Comparison of ENCODE assay signal across 8 cellular contexts in the genomic region with DNA sequence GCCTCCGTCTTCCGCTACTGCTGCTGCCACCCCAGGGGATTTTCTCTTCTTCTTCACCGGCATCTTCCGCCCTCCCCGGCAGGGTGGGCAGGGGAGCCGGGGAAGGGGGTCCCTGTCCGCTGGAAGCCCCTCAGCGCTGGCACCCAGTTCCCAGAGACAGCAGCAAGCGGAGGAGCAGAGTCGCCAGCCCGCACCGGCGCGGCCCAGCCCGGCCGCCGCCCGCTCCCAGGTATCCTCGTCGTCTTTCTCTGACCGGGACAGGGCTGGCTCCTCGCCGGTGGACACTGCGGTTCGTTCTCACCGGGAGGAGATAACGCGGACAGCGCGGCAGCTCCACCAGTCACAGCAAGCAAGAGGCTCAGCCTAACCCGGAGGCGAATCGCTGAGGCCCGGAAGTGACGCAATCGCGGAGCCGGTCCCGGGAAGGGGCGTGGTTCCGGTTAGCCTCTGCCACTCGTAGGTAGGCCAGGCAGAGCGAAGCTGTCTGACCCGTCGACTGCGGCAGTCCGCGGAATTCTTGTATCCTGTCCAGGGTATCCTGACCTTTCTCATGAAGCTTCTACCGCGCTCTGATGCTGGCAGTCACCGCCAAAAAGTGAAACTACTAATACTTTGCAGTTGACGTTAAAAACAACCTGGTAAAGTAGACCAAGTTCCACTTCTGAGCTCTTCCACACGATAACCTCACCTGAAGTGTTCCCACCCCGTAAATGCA. TPM values are rescaled to one million over a fixed set of nuclear protein-coding genes. Genes with fewer than 3 reads are reported as not detected.
A peak's percentile ranks its signal among the peaks of the same experiment; 100 is the strongest.
DNase-seq lines count a peak whose midpoint lies in the region; ATAC-seq and TF ChIP-seq lines count a peak whose summit lies in the region.

Gene DCUN1D5, minus strand, starts transcription at position 351 of the 715 bp plus-strand sequence. Its CDS starts 288 bp downstream, at position 63.

- H3K27me3 ChIP-seq in fibroblast of lung (ENCODE audit: control insufficient read depth, insufficient read depth, low read length), result no peaks in the 10 kb centered on the region
- peaks cover 0 to 3% of the 10 kb centered on the region in 2 donors for H3K27me3 ChIP-seq in naive thymus-derived CD4-positive, alpha-beta T cell (ENCODE audit: control insufficient read depth in 2 of 2, insufficient read depth in 2 of 2, low read length in 2 of 2)

- peak within 1 kb of the TSS; percentile 87 for H3K27ac Mint-ChIP-seq in activated T-helper 17 cell treated with anti-CD3 and anti-CD28 coated beads, Interleukin-2, amount 50 U/mL, for 72 hours
- H3K27ac Mint-ChIP-seq in naive thymus-derived CD4-positive, alpha-beta T cell, result peak within 1 kb of the TSS; percentile 89 to 99 (median 97)
- peak within 1 kb of the TSS; percentile 96 for H3K27ac Mint-ChIP-seq in stimulated activated naive B cell treated with anti-CD40 and anti-IgM and Interleukin-4, amounts not matched to agents 10 μg/mL and 1 μg/mL and 100 μg/mL, for 72 hours

- peak within 1 kb of the TSS; percentile 88 for H3K27ac ChIP-seq in RWPE1
- peak within 1 kb of the TSS; percentile 92 for H3K27ac ChIP-seq in fibroblast of lung (ENCODE audit: insufficient read depth, low read length)
- H3K27ac ChIP-seq in naive thymus-derived CD4-positive, alpha-beta T cell (ENCODE audit: low read depth, low read length), result peak within 1 kb of the TSS; percentile 89

- CTCF ChIA-PET in RWPE1 (lab: Yijun Ruan, JAX), result interaction anchor here (0.5 to 1.1 kb wide), 3 partner anchors 17 to 596 kb away, joined by 3 to 4 read pairs (median 3); no protein-coding TSS in a partner anchor
- CTCF ChIA-PET in naive thymus-derived CD4-positive, alpha-beta T cell (lab: Charles Lee), result interaction anchor here (0.9 to 1.4 kb wide), 2 partner anchors 16 to 18 kb away, joined by 3 to 11 read pairs; partner anchors contain the start of gene DYNC2H1

- no peaks in the 10 kb centered on the region for H3K4me1 ChIP-seq in fibroblast of lung (ENCODE audit: control insufficient read depth, extremely low read depth, insufficient read depth, low read length)
- H3K4me1 ChIP-seq in naive thymus-derived CD4-positive, alpha-beta T cell (ENCODE audit: control insufficient read depth in 2 of 2, insufficient read depth in 2 of 2, low read length in 2 of 2), result peaks cover 15 to 25% of the 10 kb centered on the region in 2 donors

- peak; percentile 100 for ATAC-seq in activated T-helper 17 cell treated with anti-CD3 and anti-CD28 coated beads, Interleukin-2, amount 50 U/mL, for 72 hours (replicated peaks)
- peak; percentile 99 for ATAC-seq in naive thymus-derived CD4-positive, alpha-beta T cell
- peak; percentile 99 to 100 for ATAC-seq in stimulated activated naive B cell treated with anti-CD40 and anti-IgM and Interleukin-4, amounts not matched to agents 10 μg/mL and 1 μg/mL and 100 μg/mL, for 72 hours (replicated peaks)

- intact Hi-C loops in naive thymus-derived CD4-positive, alpha-beta T cell (cut with micrococcal nuclease), result loop anchor here (1.0 to 5.0 kb wide), 5 partner anchors 17 to 1175 kb away; partner anchors contain the start of genes ANGPTL5 (in 2 of the 2), CEP126 (in 2 of the 2) and DYNC2H1 (in 2 of the 2)

- peaks cover 42% of the 10 kb centered on the region for H3K79me2 ChIP-seq in fibroblast of lung (ENCODE audit: control insufficient read depth, insufficient read depth, low read length)

- H3K4me3 Mint-ChIP-seq in activated T-helper 17 cell treated with anti-CD3 and anti-CD28 coated beads, Interleukin-2, amount 50 U/mL, for 72 hours, result peak within 1 kb of the TSS; percentile 90
- H3K4me3 Mint-ChIP-seq in naive thymus-derived CD4-positive, alpha-beta T cell, result peak within 1 kb of the TSS; percentile 79 to 98 (median 92)
- peak within 1 kb of the TSS; percentile 93 to 97 for H3K4me3 Mint-ChIP-seq in stimulated activated naive B cell treated with anti-CD40 and anti-IgM and Interleukin-4, amounts not matched to agents 10 μg/mL and 1 μg/mL and 100 μg/mL, for 72 hours

- POLR2A ChIA-PET in RWPE1 (lab: Yijun Ruan, JAX; ENCODE audit: low non-redundant PET), result interaction anchor here (1.5 kb wide), 1 partner anchor 17 kb away, joined by 11 read pairs; the partner anchor contains the start of gene DYNC2H1
- POLR2A ChIA-PET in naive thymus-derived CD4-positive, alpha-beta T cell (lab: Charles Lee), result interaction anchor here (0.9 to 2.1 kb wide), 3 partner anchors 9 to 17 kb away, joined by 4 to 32 read pairs (median 10); partner anchors contain the start of gene DYNC2H1

- peak within 1 kb of the TSS; percentile 85 for H3K9ac ChIP-seq in fibroblast of lung (ENCODE audit: insufficient read depth, low read length)

- peak within 1 kb of the TSS; percentile 97 for H2AFZ ChIP-seq in fibroblast of lung (ENCODE audit: low read length)

- H3K27me3 Mint-ChIP-seq in activated T-helper 17 cell treated with anti-CD3 and anti-CD28 coated beads, Interleukin-2, amount 50 U/mL, for 72 hours, result peaks cover 23% of the 10 kb centered on the region
- H3K27me3 Mint-ChIP-seq in naive thymus-derived CD4-positive, alpha-beta T cell, result peaks cover 22 to 35% (median 26%) of the 10 kb centered on the region in 5 donors
- H3K27me3 Mint-ChIP-seq in stimulated activated naive B cell treated with anti-CD40 and anti-IgM and Interleukin-4, amounts not matched to agents 10 μg/mL and 1 μg/mL and 100 μg/mL, for 72 hours, result peaks cover 18 to 24% of the 10 kb centered on the region in 2 donors

- peaks cover 39% of the 10 kb centered on the region for H3K36me3 Mint-ChIP-seq in activated T-helper 17 cell treated with anti-CD3 and anti-CD28 coated beads, Interleukin-2, amount 50 U/mL, for 72 hours (ENCODE audit: low read depth)
- peaks cover 0 to 11% (median 5%) of the 10 kb centered on the region in 5 donors for H3K36me3 Mint-ChIP-seq in naive thymus-derived CD4-positive, alpha-beta T cell
- H3K36me3 Mint-ChIP-seq in stimulated activated naive B cell treated with anti-CD40 and anti-IgM and Interleukin-4, amounts not matched to agents 10 μg/mL and 1 μg/mL and 100 μg/mL, for 72 hours, result peaks cover 2 to 4% of the 10 kb centered on the region in 2 donors

- no peaks in the 10 kb centered on the region for H3K4me1 Mint-ChIP-seq in activated T-helper 17 cell treated with anti-CD3 and anti-CD28 coated beads, Interleukin-2, amount 50 U/mL, for 72 hours
- peaks cover 16 to 40% (median 34%) of the 10 kb centered on the region in 7 donors for H3K4me1 Mint-ChIP-seq in naive thymus-derived CD4-positive, alpha-beta T cell
- H3K4me1 Mint-ChIP-seq in stimulated activated naive B cell treated with anti-CD40 and anti-IgM and Interleukin-4, amounts not matched to agents 10 μg/mL and 1 μg/mL and 100 μg/mL, for 72 hours, result peaks cover 3 to 23% of the 10 kb centered on the region in 2 donors

- H3K36me3 ChIP-seq in fibroblast of lung (ENCODE audit: control insufficient read depth, insufficient read depth, low read length), result no peaks in the 10 kb centered on the region
- H3K36me3 ChIP-seq in naive thymus-derived CD4-positive, alpha-beta T cell (ENCODE audit: control insufficient read depth in 2 of 3, insufficient read depth in 3 of 3, low read length in 3 of 3), result peaks cover 0 to 5% (median 4%) of the 10 kb centered on the region in 3 experiments

- H4K20me1 ChIP-seq in fibroblast of lung (ENCODE audit: control insufficient read depth, extremely low read depth, insufficient read depth, low read length), result no peaks in the 10 kb centered on the region

- DNase-seq in Daoy (ENCODE audit: low read depth) (peak; percentile 96), GOT3 (lab: John Stamatoyannopoulos, UW) (peak; percentile 51), LNCaP clone FGC (ENCODE audit: low read depth) (peak; percentile 94), RWPE1 (ENCODE audit: low spot score) (peak; percentile 93), fibroblast of lung (ENCODE audit: low read depth in 2 of 2) (peak; percentile 95 to 96)
- peak; percentile 89 to 94 (median 93) for DNase-seq in naive thymus-derived CD4-positive, alpha-beta T cell
- DNase-seq in stimulated activated naive B cell treated with anti-CD40 and anti-IgM and Interleukin-4, amounts not matched to agents 10 μg/mL and 1 μg/mL and 100 μg/mL, for 72 hours, result peak; percentile 93

- H3K4me3 ChIP-seq in LNCaP clone FGC (ENCODE audit: low read depth, low read length) (peak within 1 kb of the TSS; percentile 93), fibroblast of lung (replicated peaks in 1 of 4; ENCODE audit: control extremely low read depth in 1 of 4, insufficient read depth in 1 of 4, low read depth in 3 of 4, low read length in 4 of 4) (peak within 1 kb of the TSS; percentile 91 to 97 (median 93))
- peak within 1 kb of the TSS; percentile 93 for H3K4me3 ChIP-seq in naive thymus-derived CD4-positive, alpha-beta T cell (ENCODE audit: low read length)

- TF ChIP-seq CTCF in LNCaP clone FGC (IDR thresholded peaks at IDR 0.05; ENCODE audit: control insufficient read depth, extremely low read depth, insufficient read depth) (no peak), RWPE1 (conservative IDR thresholded peaks at IDR 0.05; ENCODE audit: low read depth) (no peak), fibroblast of lung (conservative IDR thresholded peaks at IDR 0.05 in 1 of 2, IDR thresholded peaks at IDR 0.05 in 1 of 2; ENCODE audit: low read depth in 1 of 2, low read length in 2 of 2) (no peak)

- H3K9me3 Mint-ChIP-seq in activated T-helper 17 cell treated with anti-CD3 and anti-CD28 coated beads, Interleukin-2, amount 50 U/mL, for 72 hours, result no peaks in the 10 kb centered on the region
- H3K9me3 Mint-ChIP-seq in naive thymus-derived CD4-positive, alpha-beta T cell, result peaks cover 0 to 10% (median 0%) of the 10 kb centered on the region in 11 donors
- H3K9me3 Mint-ChIP-seq in stimulated activated naive B cell treated with anti-CD40 and anti-IgM and Interleukin-4, amounts not matched to agents 10 μg/mL and 1 μg/mL and 100 μg/mL, for 72 hours, result no peaks in the 10 kb centered on the region

- no peaks in the 10 kb centered on the region for H3K9me3 ChIP-seq in fibroblast of lung (ENCODE audit: control insufficient read depth, insufficient read depth, low read depth, low read length)
- no peaks in the 10 kb centered on the region for H3K9me3 ChIP-seq in naive thymus-derived CD4-positive, alpha-beta T cell (ENCODE audit: control insufficient read depth in 2 of 3, low read length in 3 of 3)

- peak within 1 kb of the TSS; percentile 96 for H3K4me2 ChIP-seq in fibroblast of lung (ENCODE audit: extremely low read depth, insufficient read depth, low read length)

RNA-seq across cellular contexts. Expression of gene DCUN1D5, which starts in this region (rescaled TPM):
- 131 and 184 TPM in 2 replicates for total RNA-seq in Daoy (2014; rRNA removed; shearing (Covaris generic))
- total RNA-seq in activated T-helper 17 cell treated with anti-CD3 and anti-CD28 coated beads, Interleukin-2, amount 50 U/mL, for 72 hours, result 10 to 100 TPM; 39.2 to 64.8 TPM
- 36.5 and 45.7 TPM in 2 replicates for total RNA-seq in fibroblast of lung
- polyA plus RNA-seq in fibroblast of lung, result 45.7 and 48.6 TPM in 2 replicates
- polyA plus RNA-seq in fibroblast of lung (2012), result 42.8 and 52.6 TPM in 2 replicates
- 1.4 and 3.3 TPM in 2 replicates for polyA minus RNA-seq in fibroblast of lung (ENCODE audit: low replicate concordance)
- total RNA-seq in naive thymus-derived CD4-positive, alpha-beta T cell, result 10 to 100 TPM; 12.2 to 28.5 (median 14.2) TPM
- polyA plus RNA-seq in naive thymus-derived CD4-positive, alpha-beta T cell, result 10 to 100 TPM; 15.8 to 19.2 TPM

Comparison
In these comparisons a context has a peak if more than half of its experiments do, and no peak if none do; other contexts are left out.
1. Peak in every context shown above with its lines: DNase-seq, ATAC-seq, H3K4me3 ChIP-seq and H3K27ac ChIP-seq.